Comparison of ENCODE assay signal across 1 cellular context in genomic region chr14:24011051-24011450, GRCh38.
TF ChIP-seq lines count a peak whose summit lies in the region.

No MANE protein-coding gene starts in this region.

TF ChIP-seq in GM12878, 131 proteins besides CTCF, POLR2A, EP300 and RAD21:
- TF ChIP-seq IRF5 (IDR thresholded peaks at IDR 0.05; ENCODE audit: borderline replicate concordance) (peak; percentile 41; the same call in 1 of the 2 replicates), ATF7 (IDR thresholded peaks at IDR 0.05; ENCODE audit: low read depth) (no peak), MXI1 (IDR thresholded peaks at IDR 0.05; ENCODE audit: low read depth, low read length) (no peak), IKZF1 (conservative IDR thresholded peaks at IDR 0.05) (no peak), E4F1 (IDR thresholded peaks at IDR 0.05; ENCODE audit: borderline replicate concordance, partially characterized antibody) (peak; percentile 27), YBX1 (IDR thresholded peaks at IDR 0.05) (0 out of 2 replicates have a peak, but pooled peaks have one; percentile 21), ZBTB4 (CRISPR knock-in tag; IDR thresholded peaks at IDR 0.05) (no peak), ELK1 (IDR thresholded peaks at IDR 0.05; ENCODE audit: low read depth, low read length) (no peak), SREBF2 (IDR thresholded peaks at IDR 0.05; ENCODE audit: low read length) (no peak), PAX5 (IDR thresholded peaks at IDR 0.05; ENCODE audit: borderline replicate concordance, low read depth, low read length) (no peak), MYC (IDR thresholded peaks at IDR 0.05; ENCODE audit: insufficient read depth, insufficient read length, insufficient replicate concordance, low read length, severe bottlenecking) (no peak), ZBTB11 (CRISPR knock-in tag; IDR thresholded peaks at IDR 0.05) (no peak), USF2 (IDR thresholded peaks at IDR 0.05; ENCODE audit: borderline replicate concordance, low read depth, low read length) (no peak)
